Comparison of ENCODE assay signal across 1 cellular context in the genomic region with DNA sequence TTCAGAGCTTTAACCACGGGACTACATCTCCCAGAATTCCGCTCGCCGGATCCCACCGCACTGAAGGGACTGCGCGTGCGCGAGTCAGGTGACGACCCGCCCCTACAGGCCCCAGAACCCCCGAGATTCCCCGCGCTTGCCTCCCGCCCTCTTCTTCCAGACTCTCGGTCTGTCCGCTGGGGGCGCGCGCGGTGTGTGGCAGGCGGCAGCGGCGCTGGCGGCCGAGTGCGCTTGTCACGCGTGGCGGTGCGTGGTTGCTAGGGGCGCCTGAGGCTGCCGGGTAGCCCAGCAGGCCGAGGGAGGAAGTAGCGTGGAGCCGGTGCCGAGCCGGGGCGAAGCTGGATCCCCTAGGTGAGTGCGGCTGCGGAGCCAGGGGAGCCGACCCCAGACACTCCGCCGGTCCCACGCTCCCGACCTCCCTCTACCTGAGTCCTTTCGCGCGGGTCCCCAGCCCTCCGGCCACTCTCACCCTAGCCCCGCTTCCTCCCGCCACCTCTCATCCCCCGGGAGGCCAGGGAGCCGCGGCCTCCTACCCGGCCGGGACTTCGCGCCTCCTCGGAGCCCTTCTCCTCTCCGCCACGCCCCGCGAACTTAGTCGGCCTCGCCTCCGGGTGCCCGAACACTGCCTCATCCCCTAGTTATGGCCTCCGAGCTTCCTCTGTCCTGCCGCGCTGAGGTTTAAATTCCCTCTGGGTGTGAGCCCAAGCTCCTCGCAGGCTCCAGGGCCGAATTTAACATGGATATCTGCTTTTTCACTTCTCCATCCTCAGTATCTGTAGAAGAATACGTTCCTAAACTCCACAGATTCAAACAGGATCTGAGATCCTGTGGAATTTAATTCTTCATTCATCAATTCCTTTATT.
TF ChIP-seq lines count a peak whose summit lies in the region.

A gene with protein sequence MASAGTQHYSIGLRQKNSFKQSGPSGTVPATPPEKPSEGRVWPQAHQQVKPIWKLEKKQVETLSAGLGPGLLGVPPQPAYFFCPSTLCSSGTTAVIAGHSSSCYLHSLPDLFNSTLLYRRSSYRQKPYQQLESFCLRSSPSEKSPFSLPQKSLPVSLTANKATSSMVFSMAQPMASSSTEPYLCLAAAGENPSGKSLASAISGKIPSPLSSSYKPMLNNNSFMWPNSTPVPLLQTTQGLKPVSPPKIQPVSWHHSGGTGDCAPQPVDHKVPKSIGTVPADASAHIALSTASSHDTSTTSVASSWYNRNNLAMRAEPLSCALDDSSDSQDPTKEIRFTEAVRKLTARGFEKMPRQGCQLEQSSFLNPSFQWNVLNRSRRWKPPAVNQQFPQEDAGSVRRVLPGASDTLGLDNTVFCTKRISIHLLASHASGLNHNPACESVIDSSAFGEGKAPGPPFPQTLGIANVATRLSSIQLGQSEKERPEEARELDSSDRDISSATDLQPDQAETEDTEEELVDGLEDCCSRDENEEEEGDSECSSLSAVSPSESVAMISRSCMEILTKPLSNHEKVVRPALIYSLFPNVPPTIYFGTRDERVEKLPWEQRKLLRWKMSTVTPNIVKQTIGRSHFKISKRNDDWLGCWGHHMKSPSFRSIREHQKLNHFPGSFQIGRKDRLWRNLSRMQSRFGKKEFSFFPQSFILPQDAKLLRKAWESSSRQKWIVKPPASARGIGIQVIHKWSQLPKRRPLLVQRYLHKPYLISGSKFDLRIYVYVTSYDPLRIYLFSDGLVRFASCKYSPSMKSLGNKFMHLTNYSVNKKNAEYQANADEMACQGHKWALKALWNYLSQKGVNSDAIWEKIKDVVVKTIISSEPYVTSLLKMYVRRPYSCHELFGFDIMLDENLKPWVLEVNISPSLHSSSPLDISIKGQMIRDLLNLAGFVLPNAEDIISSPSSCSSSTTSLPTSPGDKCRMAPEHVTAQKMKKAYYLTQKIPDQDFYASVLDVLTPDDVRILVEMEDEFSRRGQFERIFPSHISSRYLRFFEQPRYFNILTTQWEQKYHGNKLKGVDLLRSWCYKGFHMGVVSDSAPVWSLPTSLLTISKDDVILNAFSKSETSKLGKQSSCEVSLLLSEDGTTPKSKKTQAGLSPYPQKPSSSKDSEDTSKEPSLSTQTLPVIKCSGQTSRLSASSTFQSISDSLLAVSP (plus strand): TSS at position 149 of the 863 bp plus-strand sequence. CDS start 26,842 bp downstream, outside the sequence.

TF ChIP-seq in GM12878, 131 proteins besides CTCF, POLR2A, EP300 and RAD21 (continued from another document and continues in another):
- TF ChIP-seq, protein P1, sequence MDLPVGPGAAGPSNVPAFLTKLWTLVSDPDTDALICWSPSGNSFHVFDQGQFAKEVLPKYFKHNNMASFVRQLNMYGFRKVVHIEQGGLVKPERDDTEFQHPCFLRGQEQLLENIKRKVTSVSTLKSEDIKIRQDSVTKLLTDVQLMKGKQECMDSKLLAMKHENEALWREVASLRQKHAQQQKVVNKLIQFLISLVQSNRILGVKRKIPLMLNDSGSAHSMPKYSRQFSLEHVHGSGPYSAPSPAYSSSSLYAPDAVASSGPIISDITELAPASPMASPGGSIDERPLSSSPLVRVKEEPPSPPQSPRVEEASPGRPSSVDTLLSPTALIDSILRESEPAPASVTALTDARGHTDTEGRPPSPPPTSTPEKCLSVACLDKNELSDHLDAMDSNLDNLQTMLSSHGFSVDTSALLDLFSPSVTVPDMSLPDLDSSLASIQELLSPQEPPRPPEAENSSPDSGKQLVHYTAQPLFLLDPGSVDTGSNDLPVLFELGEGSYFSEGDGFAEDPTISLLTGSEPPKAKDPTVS (IDR thresholded peaks at IDR 0.05; ENCODE audit: low read depth, low read length), result peak; percentile 67; the same call in 1 of the 2 replicates
- TF ChIP-seq IKZF2 (IDR thresholded peaks at IDR 0.05) (peak; percentile 26 to 42; a peak in 1 of 4 replicates), GABPA (IDR thresholded peaks at IDR 0.05; ENCODE audit: low read depth) (no peak), IKZF1 (conservative IDR thresholded peaks at IDR 0.05) (peak; percentile 89), SMAD5 (IDR thresholded peaks at IDR 0.05; ENCODE audit: low read depth) (no peak), ZNF384 (IDR thresholded peaks at IDR 0.05; ENCODE audit: borderline replicate concordance, low read depth, low read length) (no peak), YBX1 (IDR thresholded peaks at IDR 0.05) (no peak), NBN (IDR thresholded peaks at IDR 0.05) (peak; percentile 73; the same call in 1 of the 2 replicates), MYC (IDR thresholded peaks at IDR 0.05; ENCODE audit: insufficient read depth, insufficient read length, insufficient replicate concordance, low read length, severe bottlenecking) (peak; percentile 82), NR2F1 (conservative IDR thresholded peaks at IDR 0.05) (peak; percentile 40), STAT3 (IDR thresholded peaks at IDR 0.05; ENCODE audit: low read depth, low read length) (no peak), BHLHE40 (IDR thresholded peaks at IDR 0.05; ENCODE audit: borderline replicate concordance in 1 of 2, low read depth in 2 of 2, low read length in 1 of 2) (peak; percentile 93 to 97), FOXK2 (IDR thresholded peaks at IDR 0.05) (no peak), CBFB (IDR thresholded peaks at IDR 0.05; ENCODE audit: low read depth) (no peak), TCF12 (IDR thresholded peaks at IDR 0.05; ENCODE audit: low read depth, low read length) (no peak), CREB1 (IDR thresholded peaks at IDR 0.05; ENCODE audit: low read depth) (peak; percentile 66; the same call in 1 of the 2 replicates), ZNF217 (IDR thresholded peaks at IDR 0.05) (no peak), ZSCAN29 (IDR thresholded peaks at IDR 0.05) (no peak), TCF7 (IDR thresholded peaks at IDR 0.05; ENCODE audit: borderline replicate concordance) (no peak), EGR1 (IDR thresholded peaks at IDR 0.05; ENCODE audit: borderline replicate concordance in 1 of 2, low read depth in 2 of 2, low read length in 2 of 2) (peak; percentile 51 to 56; a peak in 2 of 3 replicates), NRF1 (conservative IDR thresholded peaks at IDR 0.05; ENCODE audit: low read depth, low read length) (peak; percentile 59), STAT1 (conservative IDR thresholded peaks at IDR 0.05) (peak; percentile 79; the same call in 1 of the 2 replicates), HDGF (IDR thresholded peaks at IDR 0.05) (peak; percentile 69; the same call in 1 of the 2 replicates), ZZZ3 (IDR thresholded peaks at IDR 0.05; ENCODE audit: control insufficient read depth, insufficient read length, low read depth) (no peak), TCF3 (IDR thresholded peaks at IDR 0.05; ENCODE audit: borderline replicate concordance, insufficient read depth, low read depth, low read length) (no peak; the same call in 1 of the 2 replicates), NFIC (IDR thresholded peaks at IDR 0.05; ENCODE audit: low read depth, low read length) (no peak), NFYA (IDR thresholded peaks at IDR 0.05; ENCODE audit: borderline replicate concordance, low read depth, low read length) (no peak), ZBED1 (IDR thresholded peaks at IDR 0.05; ENCODE audit: borderline replicate concordance) (no peak)
- TF ChIP-seq, protein P2, sequence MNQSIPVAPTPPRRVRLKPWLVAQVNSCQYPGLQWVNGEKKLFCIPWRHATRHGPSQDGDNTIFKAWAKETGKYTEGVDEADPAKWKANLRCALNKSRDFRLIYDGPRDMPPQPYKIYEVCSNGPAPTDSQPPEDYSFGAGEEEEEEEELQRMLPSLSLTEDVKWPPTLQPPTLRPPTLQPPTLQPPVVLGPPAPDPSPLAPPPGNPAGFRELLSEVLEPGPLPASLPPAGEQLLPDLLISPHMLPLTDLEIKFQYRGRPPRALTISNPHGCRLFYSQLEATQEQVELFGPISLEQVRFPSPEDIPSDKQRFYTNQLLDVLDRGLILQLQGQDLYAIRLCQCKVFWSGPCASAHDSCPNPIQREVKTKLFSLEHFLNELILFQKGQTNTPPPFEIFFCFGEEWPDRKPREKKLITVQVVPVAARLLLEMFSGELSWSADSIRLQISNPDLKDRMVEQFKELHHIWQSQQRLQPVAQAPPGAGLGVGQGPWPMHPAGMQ (IDR thresholded peaks at IDR 0.05; ENCODE audit: borderline replicate concordance), result no peak
- TF ChIP-seq, protein P3, sequence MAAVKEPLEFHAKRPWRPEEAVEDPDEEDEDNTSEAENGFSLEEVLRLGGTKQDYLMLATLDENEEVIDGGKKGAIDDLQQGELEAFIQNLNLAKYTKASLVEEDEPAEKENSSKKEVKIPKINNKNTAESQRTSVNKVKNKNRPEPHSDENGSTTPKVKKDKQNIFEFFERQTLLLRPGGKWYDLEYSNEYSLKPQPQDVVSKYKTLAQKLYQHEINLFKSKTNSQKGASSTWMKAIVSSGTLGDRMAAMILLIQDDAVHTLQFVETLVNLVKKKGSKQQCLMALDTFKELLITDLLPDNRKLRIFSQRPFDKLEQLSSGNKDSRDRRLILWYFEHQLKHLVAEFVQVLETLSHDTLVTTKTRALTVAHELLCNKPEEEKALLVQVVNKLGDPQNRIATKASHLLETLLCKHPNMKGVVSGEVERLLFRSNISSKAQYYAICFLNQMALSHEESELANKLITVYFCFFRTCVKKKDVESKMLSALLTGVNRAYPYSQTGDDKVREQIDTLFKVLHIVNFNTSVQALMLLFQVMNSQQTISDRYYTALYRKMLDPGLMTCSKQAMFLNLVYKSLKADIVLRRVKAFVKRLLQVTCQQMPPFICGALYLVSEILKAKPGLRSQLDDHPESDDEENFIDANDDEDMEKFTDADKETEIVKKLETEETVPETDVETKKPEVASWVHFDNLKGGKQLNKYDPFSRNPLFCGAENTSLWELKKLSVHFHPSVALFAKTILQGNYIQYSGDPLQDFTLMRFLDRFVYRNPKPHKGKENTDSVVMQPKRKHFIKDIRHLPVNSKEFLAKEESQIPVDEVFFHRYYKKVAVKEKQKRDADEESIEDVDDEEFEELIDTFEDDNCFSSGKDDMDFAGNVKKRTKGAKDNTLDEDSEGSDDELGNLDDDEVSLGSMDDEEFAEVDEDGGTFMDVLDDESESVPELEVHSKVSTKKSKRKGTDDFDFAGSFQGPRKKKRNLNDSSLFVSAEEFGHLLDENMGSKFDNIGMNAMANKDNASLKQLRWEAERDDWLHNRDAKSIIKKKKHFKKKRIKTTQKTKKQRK (IDR thresholded peaks at IDR 0.05; ENCODE audit: low read depth, low read length), result no peak
- TF ChIP-seq, protein P4, sequence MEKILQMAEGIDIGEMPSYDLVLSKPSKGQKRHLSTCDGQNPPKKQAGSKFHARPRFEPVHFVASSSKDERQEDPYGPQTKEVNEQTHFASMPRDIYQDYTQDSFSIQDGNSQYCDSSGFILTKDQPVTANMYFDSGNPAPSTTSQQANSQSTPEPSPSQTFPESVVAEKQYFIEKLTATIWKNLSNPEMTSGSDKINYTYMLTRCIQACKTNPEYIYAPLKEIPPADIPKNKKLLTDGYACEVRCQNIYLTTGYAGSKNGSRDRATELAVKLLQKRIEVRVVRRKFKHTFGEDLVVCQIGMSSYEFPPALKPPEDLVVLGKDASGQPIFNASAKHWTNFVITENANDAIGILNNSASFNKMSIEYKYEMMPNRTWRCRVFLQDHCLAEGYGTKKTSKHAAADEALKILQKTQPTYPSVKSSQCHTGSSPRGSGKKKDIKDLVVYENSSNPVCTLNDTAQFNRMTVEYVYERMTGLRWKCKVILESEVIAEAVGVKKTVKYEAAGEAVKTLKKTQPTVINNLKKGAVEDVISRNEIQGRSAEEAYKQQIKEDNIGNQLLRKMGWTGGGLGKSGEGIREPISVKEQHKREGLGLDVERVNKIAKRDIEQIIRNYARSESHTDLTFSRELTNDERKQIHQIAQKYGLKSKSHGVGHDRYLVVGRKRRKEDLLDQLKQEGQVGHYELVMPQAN (conservative IDR thresholded peaks at IDR 0.05), result peak; percentile 95
- TF ChIP-seq, protein P5, sequence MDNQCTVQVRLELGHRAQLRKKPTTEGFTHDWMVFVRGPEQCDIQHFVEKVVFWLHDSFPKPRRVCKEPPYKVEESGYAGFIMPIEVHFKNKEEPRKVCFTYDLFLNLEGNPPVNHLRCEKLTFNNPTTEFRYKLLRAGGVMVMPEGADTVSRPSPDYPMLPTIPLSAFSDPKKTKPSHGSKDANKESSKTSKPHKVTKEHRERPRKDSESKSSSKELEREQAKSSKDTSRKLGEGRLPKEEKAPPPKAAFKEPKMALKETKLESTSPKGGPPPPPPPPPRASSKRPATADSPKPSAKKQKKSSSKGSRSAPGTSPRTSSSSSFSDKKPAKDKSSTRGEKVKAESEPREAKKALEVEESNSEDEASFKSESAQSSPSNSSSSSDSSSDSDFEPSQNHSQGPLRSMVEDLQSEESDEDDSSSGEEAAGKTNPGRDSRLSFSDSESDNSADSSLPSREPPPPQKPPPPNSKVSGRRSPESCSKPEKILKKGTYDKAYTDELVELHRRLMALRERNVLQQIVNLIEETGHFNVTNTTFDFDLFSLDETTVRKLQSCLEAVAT (IDR thresholded peaks at IDR 0.05), result 0 out of 2 replicates have a peak, but pooled peaks have one; percentile 6
- TF ChIP-seq, protein P6, sequence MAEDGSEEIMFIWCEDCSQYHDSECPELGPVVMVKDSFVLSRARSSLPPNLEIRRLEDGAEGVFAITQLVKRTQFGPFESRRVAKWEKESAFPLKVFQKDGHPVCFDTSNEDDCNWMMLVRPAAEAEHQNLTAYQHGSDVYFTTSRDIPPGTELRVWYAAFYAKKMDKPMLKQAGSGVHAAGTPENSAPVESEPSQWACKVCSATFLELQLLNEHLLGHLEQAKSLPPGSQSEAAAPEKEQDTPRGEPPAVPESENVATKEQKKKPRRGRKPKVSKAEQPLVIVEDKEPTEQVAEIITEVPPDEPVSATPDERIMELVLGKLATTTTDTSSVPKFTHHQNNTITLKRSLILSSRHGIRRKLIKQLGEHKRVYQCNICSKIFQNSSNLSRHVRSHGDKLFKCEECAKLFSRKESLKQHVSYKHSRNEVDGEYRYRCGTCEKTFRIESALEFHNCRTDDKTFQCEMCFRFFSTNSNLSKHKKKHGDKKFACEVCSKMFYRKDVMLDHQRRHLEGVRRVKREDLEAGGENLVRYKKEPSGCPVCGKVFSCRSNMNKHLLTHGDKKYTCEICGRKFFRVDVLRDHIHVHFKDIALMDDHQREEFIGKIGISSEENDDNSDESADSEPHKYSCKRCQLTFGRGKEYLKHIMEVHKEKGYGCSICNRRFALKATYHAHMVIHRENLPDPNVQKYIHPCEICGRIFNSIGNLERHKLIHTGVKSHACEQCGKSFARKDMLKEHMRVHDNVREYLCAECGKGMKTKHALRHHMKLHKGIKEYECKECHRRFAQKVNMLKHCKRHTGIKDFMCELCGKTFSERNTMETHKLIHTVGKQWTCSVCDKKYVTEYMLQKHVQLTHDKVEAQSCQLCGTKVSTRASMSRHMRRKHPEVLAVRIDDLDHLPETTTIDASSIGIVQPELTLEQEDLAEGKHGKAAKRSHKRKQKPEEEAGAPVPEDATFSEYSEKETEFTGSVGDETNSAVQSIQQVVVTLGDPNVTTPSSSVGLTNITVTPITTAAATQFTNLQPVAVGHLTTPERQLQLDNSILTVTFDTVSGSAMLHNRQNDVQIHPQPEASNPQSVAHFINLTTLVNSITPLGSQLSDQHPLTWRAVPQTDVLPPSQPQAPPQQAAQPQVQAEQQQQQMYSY (CRISPR knock-in tag; IDR thresholded peaks at IDR 0.05), result no peak
- TF ChIP-seq, protein P7, sequence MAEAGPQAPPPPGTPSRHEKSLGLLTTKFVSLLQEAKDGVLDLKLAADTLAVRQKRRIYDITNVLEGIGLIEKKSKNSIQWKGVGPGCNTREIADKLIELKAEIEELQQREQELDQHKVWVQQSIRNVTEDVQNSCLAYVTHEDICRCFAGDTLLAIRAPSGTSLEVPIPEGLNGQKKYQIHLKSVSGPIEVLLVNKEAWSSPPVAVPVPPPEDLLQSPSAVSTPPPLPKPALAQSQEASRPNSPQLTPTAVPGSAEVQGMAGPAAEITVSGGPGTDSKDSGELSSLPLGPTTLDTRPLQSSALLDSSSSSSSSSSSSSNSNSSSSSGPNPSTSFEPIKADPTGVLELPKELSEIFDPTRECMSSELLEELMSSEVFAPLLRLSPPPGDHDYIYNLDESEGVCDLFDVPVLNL (IDR thresholded peaks at IDR 0.05; ENCODE audit: low read depth, low read length), result peak; percentile 69
- TF ChIP-seq, protein P8, sequence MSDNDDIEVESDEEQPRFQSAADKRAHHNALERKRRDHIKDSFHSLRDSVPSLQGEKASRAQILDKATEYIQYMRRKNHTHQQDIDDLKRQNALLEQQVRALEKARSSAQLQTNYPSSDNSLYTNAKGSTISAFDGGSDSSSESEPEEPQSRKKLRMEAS (IDR thresholded peaks at IDR 0.05; ENCODE audit: low read depth, low read length), result peak; percentile 91
